In genomic region chr14:68501171-68501570, GRCh38 we compare ENCODE assay signal across 28 cellular contexts.
DNase-seq lines count a peak whose midpoint lies in the region; ATAC-seq and TF ChIP-seq lines count a peak whose summit lies in the region.
"Had no signal": no experiment of that assay in that cellular context is flagged by ENCODE, and none has a peak within 500 bp of the region (broad histone marks: within the 10 kb centered on the region; RNA-seq: fewer than 3 reads in every experiment).

No MANE protein-coding gene starts in this region.

- no peaks in the 10 kb centered on the region for H3K36me3 Mint-ChIP-seq in CD8-positive, alpha-beta T cell
- peaks cover 9% of the 10 kb centered on the region for H3K36me3 Mint-ChIP-seq in stimulated activated memory B cell treated with anti-CD40 and anti-IgM and Interleukin-4, amounts not matched to agents 10 μg/mL and 1 μg/mL and 100 μg/mL, for 72 hours

- H3K4me1 ChIP-seq in CD8-positive, alpha-beta T cell (ENCODE audit: insufficient read depth, low read length): peaks cover 50% of the 10 kb centered on the region
- H3K4me1 ChIP-seq in A673 (ENCODE audit: insufficient read depth, low read length, poor library complexity, severe bottlenecking) (peaks cover 4% of the 10 kb centered on the region), psoas muscle (no peaks in the 10 kb centered on the region)

- intact Hi-C loops in CD8-positive, alpha-beta T cell (cut with DNase I, micrococcal nuclease): loop anchor here in 1 of 2 experiments (10.0 kb wide), 1 partner anchor 216 kb away; no protein-coding TSS in a partner anchor
- intact Hi-C loops in A673 (cut with micrococcal nuclease; ENCODE audit: unreplicated experiment): no loop called here
- intact Hi-C loops in psoas muscle (cut with DNase I): no loop called here

- H3K27me3 ChIP-seq in CD8-positive, alpha-beta T cell (ENCODE audit: insufficient read depth, low read length): no peaks in the 10 kb centered on the region
- H3K27me3 ChIP-seq in A673 (replicated peaks; ENCODE audit: insufficient read depth, low read depth, low read length, poor library complexity) (no peaks in the 10 kb centered on the region), psoas muscle (ENCODE audit: insufficient read depth in 3 of 3, low read length in 2 of 3) (no peaks in the 10 kb centered on the region)
- H3K27me3 ChIP-seq: dorsolateral prefrontal cortex, hepatocyte, testis had no signal

- BruUV-seq in A673 (replicated peaks; lab: Mats Ljungman, UMichigan): no TSS peak

- POLR2A ChIA-PET in CD8-positive, alpha-beta T cell (lab: Charles Lee): interaction anchor here (0.6 kb wide), 1 partner anchor 79 kb away, joined by 4 read pairs; no protein-coding TSS in a partner anchor
- POLR2A ChIA-PET in A673 (lab: Charles Lee; ENCODE audit: low non-redundant PET): no interaction called here

- H3K4me1 Mint-ChIP-seq in CD8-positive, alpha-beta T cell (ENCODE audit: low read depth): peaks cover 53% of the 10 kb centered on the region
- H3K4me1 Mint-ChIP-seq in stimulated activated memory B cell treated with anti-CD40 and anti-IgM and Interleukin-4, amounts not matched to agents 10 μg/mL and 1 μg/mL and 100 μg/mL, for 72 hours: peaks cover 78% of the 10 kb centered on the region

- TF ChIP-seq POLR2A in erythroblast (IDR thresholded peaks at IDR 0.05; ENCODE audit: low read length): no peak

- no peaks in the 10 kb centered on the region for H3K9me3 ChIP-seq in CD8-positive, alpha-beta T cell (ENCODE audit: low read length)
- H3K9me3 ChIP-seq in A673 (ENCODE audit: low read depth, low read length, poor library complexity, severe bottlenecking) (no peaks in the 10 kb centered on the region), psoas muscle (no peaks in the 10 kb centered on the region)
- H3K9me3 ChIP-seq: left ventricle myocardium inferior, testis had no signal

- WGBS in psoas muscle, 3 donors: 72 to 80% (median 79%) methylated on average over 3 of the region's 3 CpGs

- no peak overlapping the region for H3K4me3 Mint-ChIP-seq in CD8-positive, alpha-beta T cell
- H3K4me3 Mint-ChIP-seq in stimulated activated memory B cell treated with anti-CD40 and anti-IgM and Interleukin-4, amounts not matched to agents 10 μg/mL and 1 μg/mL and 100 μg/mL, for 72 hours: no peak overlapping the region
- H3K4me3 Mint-ChIP-seq: activated naive CD8-positive, alpha-beta T cell treated with anti-CD3 and anti-CD28 coated beads, Interleukin-2, amount 10 ng/mL, durations not matched to agents 7 days and 5 days; CD4-positive, alpha-beta memory T cell; central memory CD8-positive, alpha-beta T cell; immature natural killer cell had no signal

- no peak for TF ChIP-seq CTCF in CD8-positive, alpha-beta T cell (IDR thresholded peaks at IDR 0.05)
- TF ChIP-seq CTCF in A673 (conservative IDR thresholded peaks at IDR 0.05; ENCODE audit: low read depth, low read length): no peak
- TF ChIP-seq CTCF in psoas muscle (IDR thresholded peaks at IDR 0.05): no peak

- no peaks in the 10 kb centered on the region for H3K9me3 Mint-ChIP-seq in CD8-positive, alpha-beta T cell
- H3K9me3 Mint-ChIP-seq in stimulated activated memory B cell treated with anti-CD40 and anti-IgM and Interleukin-4, amounts not matched to agents 10 μg/mL and 1 μg/mL and 100 μg/mL, for 72 hours: no peaks in the 10 kb centered on the region
- H3K9me3 Mint-ChIP-seq: activated naive CD8-positive, alpha-beta T cell treated with anti-CD3 and anti-CD28 coated beads, Interleukin-2, amount 10 ng/mL, durations not matched to agents 7 days and 5 days; activated T-helper 2 cell treated with anti-CD3 and anti-CD28 coated beads, Interferon-gamma antibody, Interleukin-2, Interleukin-4, amounts not matched to agents 10 μg/mL and 5 μg/mL and 100 μg/mL, durations not matched to agents 14 hours and 24 hours and 36 hours; central memory CD8-positive, alpha-beta T cell; IgD-negative memory B cell; immature natural killer cell had no signal

- H3K27ac ChIP-seq in CD8-positive, alpha-beta T cell (ENCODE audit: low read depth, low read length): no peak overlapping the region
- no peak overlapping the region for H3K27ac ChIP-seq in A673 (ENCODE audit: low read depth, low read length, poor library complexity, severe bottlenecking)
- no peak overlapping the region for H3K27ac ChIP-seq in psoas muscle
- H3K27ac ChIP-seq: dorsolateral prefrontal cortex, epithelial cell of prostate, hepatocyte, left ventricle myocardium inferior, testis had no signal

- H3K27me3 Mint-ChIP-seq in CD8-positive, alpha-beta T cell (ENCODE audit: low read depth): no peaks in the 10 kb centered on the region
- H3K27me3 Mint-ChIP-seq in stimulated activated memory B cell treated with anti-CD40 and anti-IgM and Interleukin-4, amounts not matched to agents 10 μg/mL and 1 μg/mL and 100 μg/mL, for 72 hours: no peaks in the 10 kb centered on the region
- H3K27me3 Mint-ChIP-seq: CD4-positive, alpha-beta memory T cell; central memory CD8-positive, alpha-beta T cell; IgD-negative memory B cell had no signal

- no peak for DNase-seq in CD8-positive, alpha-beta T cell
- DNase-seq in dermis blood vessel endothelial cell (peak; percentile 78), lung microvascular endothelial cell (ENCODE audit: low read depth in 2 of 2) (peak; percentile 69 to 96), A673 (ENCODE audit: low spot score) (no peak), NCI-H748 treated with DMSO at 0.1 percent for 48 hours (lab: John Stamatoyannopoulos, UW) (no peak), psoas muscle (no peak), erythroblast (lab: John Stamatoyannopoulos, UW) (no peak)
- DNase-seq: activated CD4-positive, alpha-beta T cell treated with anti-CD3 and anti-CD28 coated beads, Interleukin-2, amount 50 U/mL, for 4 hours; activated CD4-positive, CD25-positive, alpha-beta regulatory T cell; activated naive CD8-positive, alpha-beta T cell treated with anti-CD3 and anti-CD28 coated beads, Interleukin-2, amount 10 ng/mL, durations not matched to agents 7 days and 5 days; CD4-positive, alpha-beta memory T cell; dorsolateral prefrontal cortex; foreskin melanocyte; immature natural killer cell; NCI-H1092 treated with DMSO at 0.1 percent for 48 hours; NCI-H1930; stimulated activated CD4-positive, alpha-beta T cell treated with anti-CD3 and anti-CD28 coated beads, Interleukin-2, amount 100 ng/mL, for 48 hours; stimulated activated naive CD4-positive, alpha-beta T cell; T-helper 9 cell had no signal

- CTCF ChIA-PET in CD8-positive, alpha-beta T cell (lab: Charles Lee): no interaction called here
- CTCF ChIA-PET in A673 (lab: Charles Lee): no interaction called here

- ATAC-seq in CD8-positive, alpha-beta T cell: no peak
- no peak for ATAC-seq in stimulated activated memory B cell treated with anti-CD40 and anti-IgM and Interleukin-4, amounts not matched to agents 10 μg/mL and 1 μg/mL and 100 μg/mL, for 72 hours
- ATAC-seq in psoas muscle: no peak

- peak overlapping the region; percentile 34 for H3K27ac Mint-ChIP-seq in CD8-positive, alpha-beta T cell
- H3K27ac Mint-ChIP-seq in stimulated activated memory B cell treated with anti-CD40 and anti-IgM and Interleukin-4, amounts not matched to agents 10 μg/mL and 1 μg/mL and 100 μg/mL, for 72 hours: peak overlapping the region; percentile 95
- H3K27ac Mint-ChIP-seq: activated naive CD8-positive, alpha-beta T cell treated with anti-CD3 and anti-CD28 coated beads, Interleukin-2, amount 10 ng/mL, durations not matched to agents 7 days and 5 days; activated T-helper 2 cell treated with anti-CD3 and anti-CD28 coated beads, Interferon-gamma antibody, Interleukin-2, Interleukin-4, amounts not matched to agents 10 μg/mL and 5 μg/mL and 100 μg/mL, durations not matched to agents 14 hours and 24 hours and 36 hours; CD4-positive, alpha-beta memory T cell; immature natural killer cell had no signal

- no peak overlapping the region for H3K4me3 ChIP-seq in CD8-positive, alpha-beta T cell (ENCODE audit: low read depth, low read length)
- no peak overlapping the region for H3K4me3 ChIP-seq in A673 (ENCODE audit: low read depth, low read length, poor library complexity, severe bottlenecking)
- no peak overlapping the region for H3K4me3 ChIP-seq in psoas muscle
- H3K4me3 ChIP-seq: dorsolateral prefrontal cortex, hepatocyte, left ventricle myocardium inferior, smooth muscle cell, testis had no signal

- no peaks in the 10 kb centered on the region for H3K36me3 ChIP-seq in CD8-positive, alpha-beta T cell (ENCODE audit: insufficient read depth, low read length)
- H3K36me3 ChIP-seq in A673 (ENCODE audit: insufficient read depth, low read length, poor library complexity, severe bottlenecking): no peaks in the 10 kb centered on the region
- H3K36me3 ChIP-seq in psoas muscle (ENCODE audit: insufficient read depth in 1 of 2, low read depth in 1 of 2): no peaks in the 10 kb centered on the region
- H3K36me3 ChIP-seq: left ventricle myocardium inferior had no signal

Comparison
In these comparisons a context has a peak if more than half of its experiments do, and no peak if none do; other contexts are left out.
1. DNase-seq: peak in dermis blood vessel endothelial cell (single experiment) and lung microvascular endothelial cell (2 of 2); none in CD8-positive, alpha-beta T cell (0 of 7), A673 (single experiment), NCI-H748 treated with DMSO at 0.1 percent for 48 hours (single experiment), psoas muscle (0 of 2) and erythroblast (0 of 2).